17 cellular contexts compared by ENCODE assay signal in the genomic region with DNA sequence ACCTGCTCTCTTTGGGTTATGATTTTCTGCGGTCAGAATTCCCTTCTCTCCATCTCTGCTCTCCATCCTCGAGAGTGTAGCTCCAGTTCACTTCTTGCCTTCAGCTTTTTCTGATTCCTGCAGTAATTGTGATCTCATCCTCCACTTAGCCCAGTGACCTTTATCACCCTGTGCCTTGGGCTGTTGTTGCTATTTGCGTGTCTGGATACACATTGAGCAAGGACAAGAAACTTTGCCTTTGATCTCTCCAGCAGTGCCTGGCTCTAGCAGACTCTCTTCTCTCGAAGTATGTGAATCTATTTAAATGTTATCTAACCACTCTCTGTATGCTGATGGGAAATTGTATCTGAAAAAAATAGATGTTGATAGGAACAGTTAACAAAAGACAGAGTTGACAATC.
A peak's percentile ranks its signal among the peaks of the same experiment; 100 is the strongest.
DNase-seq lines count a peak whose midpoint lies in the region; ATAC-seq and TF ChIP-seq lines count a peak whose summit lies in the region.
"Had no signal": no experiment of that assay in that cellular context is flagged by ENCODE, and none has a peak within 500 bp of the region (broad histone marks: within the 10 kb centered on the region; RNA-seq: fewer than 3 reads in every experiment).

No MANE protein-coding gene starts in this region.

- H3K4me3 ChIP-seq in smooth muscle cell (no peak overlapping the region), SK-N-SH (ENCODE audit: low read depth in 2 of 2, low read length in 1 of 2) (no peak overlapping the region)
- H3K4me3 ChIP-seq: lower lobe of right lung, suprapubic skin had no signal

- H2AFZ ChIP-seq in smooth muscle cell (ENCODE audit: low read depth) (no peak overlapping the region), SK-N-SH (ENCODE audit: low read depth) (no peak overlapping the region)
- H2AFZ ChIP-seq: parathyroid adenoma had no signal

- no peaks in the 10 kb centered on the region for H4K20me1 ChIP-seq in smooth muscle cell (ENCODE audit: low read depth)
- no peaks in the 10 kb centered on the region for H4K20me1 ChIP-seq in SK-N-SH (ENCODE audit: insufficient read depth)

- H3K36me3 ChIP-seq in smooth muscle cell (ENCODE audit: low read depth), result no peaks in the 10 kb centered on the region
- no peaks in the 10 kb centered on the region for H3K36me3 ChIP-seq in SK-N-SH (replicated peaks in 1 of 2; ENCODE audit: control insufficient read depth in 1 of 2, insufficient read depth in 2 of 2, low read length in 1 of 2)
- H3K36me3 ChIP-seq: lower lobe of right lung, suprapubic skin had no signal

- intact Hi-C loops in left colon (cut with DNase I, micrococcal nuclease), result no loop called here

- no peak overlapping the region for H3K27ac Mint-ChIP-seq in activated naive CD4-positive, alpha-beta T cell treated with anti-CD3 and anti-CD28 coated beads, Interleukin-2, amount 50 U/mL, for 72 hours
- H3K27ac Mint-ChIP-seq: naive B cell had no signal

- WGBS in smooth muscle cell (ENCODE audit: low lambda C conversion rate), result 14% methylated on average over 4 of the region's 4 CpGs
- 27% methylated on average over 4 of the region's 4 CpGs for WGBS in SK-N-SH (ENCODE audit: low lambda C conversion rate)

- POLR2A ChIA-PET in SK-N-SH (lab: Yijun Ruan, JAX), result no interaction called here

- no peak for TF ChIP-seq CTCF in smooth muscle cell (IDR thresholded peaks at IDR 0.05; ENCODE audit: borderline replicate concordance, insufficient read depth, poor library complexity, severe bottlenecking)
- no peak for TF ChIP-seq CTCF in SK-N-SH (IDR thresholded peaks at IDR 0.05)

- H3K9me3 Mint-ChIP-seq in activated naive CD4-positive, alpha-beta T cell treated with anti-CD3 and anti-CD28 coated beads, Interleukin-2, amount 50 U/mL, for 72 hours, result no peaks in the 10 kb centered on the region

- H3K27me3 ChIP-seq in smooth muscle cell (ENCODE audit: low read depth), result no peaks in the 10 kb centered on the region
- peaks cover 3% of the 10 kb centered on the region; the same call in 1 of the 2 replicates for H3K27me3 ChIP-seq in SK-N-SH (ENCODE audit: insufficient read depth)

- no peak for TF ChIP-seq EP300 in SK-N-SH (IDR thresholded peaks at IDR 0.05; ENCODE audit: borderline replicate concordance in 1 of 2, low read depth in 1 of 2, low read length in 1 of 2)

- TF ChIP-seq RAD21 in SK-N-SH (IDR thresholded peaks at IDR 0.05; ENCODE audit: low read length), result no peak

- H3F3A ChIP-seq in smooth muscle cell (ENCODE audit: low read depth) (no peaks in the 10 kb centered on the region), SK-N-SH (replicated peaks; ENCODE audit: insufficient read depth) (no peaks in the 10 kb centered on the region)

- H3K4me1 ChIP-seq in smooth muscle cell (ENCODE audit: low read depth), result peaks cover 4% of the 10 kb centered on the region
- H3K4me1 ChIP-seq in SK-N-SH (ENCODE audit: control insufficient read depth in 1 of 2, insufficient read depth in 2 of 2, low read depth in 1 of 2, low read length in 1 of 2), result no peaks in the 10 kb centered on the region; a peak in 2 of 4 replicates
- H3K4me1 ChIP-seq: lower lobe of right lung, parathyroid adenoma, suprapubic skin had no signal

- no peak overlapping the region for H3K9ac ChIP-seq in smooth muscle cell (ENCODE audit: low read depth)
- no peak overlapping the region for H3K9ac ChIP-seq in SK-N-SH
- H3K9ac ChIP-seq: parathyroid adenoma had no signal

- H3K9me2 ChIP-seq in SK-N-SH, result no peaks in the 10 kb centered on the region

- DNase-seq in EL (peak; percentile 6), RPMI7951 (ENCODE audit: low read depth) (peak; percentile 49), left colon (no peak), smooth muscle cell (lab: John Stamatoyannopoulos, UW; ENCODE audit: unreplicated experiment) (no peak), RKO (ENCODE audit: low spot score) (no peak), SK-N-SH (no peak)
- DNase-seq in activated naive CD4-positive, alpha-beta T cell treated with anti-CD3 and anti-CD28 coated beads, Interleukin-2, amount 50 U/mL, for 72 hours (ENCODE audit: low spot score in 2 of 2), result no peak
- DNase-seq: activated effector memory CD4-positive, alpha-beta T cell treated with anti-CD3 and anti-CD28 coated beads, Interleukin-2, amount 50 U/mL, for 16 hours; amniotic stem cell; caudate nucleus; lower lobe of right lung; naive B cell; NCI-H1048; NCI-H524; stimulated activated CD8-positive, alpha-beta memory T cell treated with anti-CD3 and anti-CD28 coated beads, Interleukin-4, amount 100 ng/mL, for 48 hours had no signal

- H3K9me3 ChIP-seq in smooth muscle cell (replicated peaks; ENCODE audit: low read depth), result no peaks in the 10 kb centered on the region
- H3K9me3 ChIP-seq in SK-N-SH, result no peaks in the 10 kb centered on the region
- H3K9me3 ChIP-seq: lower lobe of right lung, suprapubic skin had no signal

- H3K79me2 ChIP-seq in smooth muscle cell (ENCODE audit: low read depth) (no peaks in the 10 kb centered on the region), SK-N-SH (ENCODE audit: insufficient read depth) (no peaks in the 10 kb centered on the region)
- H3K79me2 ChIP-seq: parathyroid adenoma had no signal

- peak overlapping the region; percentile 1 for H3K27ac ChIP-seq in smooth muscle cell (ENCODE audit: low read depth)
- H3K27ac ChIP-seq in SK-N-SH (ENCODE audit: low read depth in 2 of 2, low read length in 1 of 2), result no peak overlapping the region
- H3K27ac ChIP-seq: lower lobe of right lung, parathyroid adenoma, suprapubic skin had no signal

- H3K4me2 ChIP-seq in smooth muscle cell (peak overlapping the region; percentile 9), SK-N-SH (no peak overlapping the region)

- CTCF ChIA-PET in SK-N-SH (lab: Yijun Ruan, JAX), result interaction anchor here (1.0 to 1.4 kb wide), 3 partner anchors 14 to 35 kb away, joined by 3 to 4 read pairs (median 3); no protein-coding TSS in a partner anchor

- ATAC-seq in left colon, result peak; percentile 85
- no peak for ATAC-seq in activated naive CD4-positive, alpha-beta T cell treated with anti-CD3 and anti-CD28 coated beads, Interleukin-2, amount 50 U/mL, for 72 hours
- ATAC-seq: lower lobe of right lung had no signal

- no peaks in the 10 kb centered on the region for H3K36me3 Mint-ChIP-seq in activated naive CD4-positive, alpha-beta T cell treated with anti-CD3 and anti-CD28 coated beads, Interleukin-2, amount 50 U/mL, for 72 hours
- H3K36me3 Mint-ChIP-seq: naive B cell had no signal

TF ChIP-seq in SK-N-SH, 30 proteins besides CTCF, POLR2A, EP300 and RAD21:
- TF ChIP-seq, protein P1, sequence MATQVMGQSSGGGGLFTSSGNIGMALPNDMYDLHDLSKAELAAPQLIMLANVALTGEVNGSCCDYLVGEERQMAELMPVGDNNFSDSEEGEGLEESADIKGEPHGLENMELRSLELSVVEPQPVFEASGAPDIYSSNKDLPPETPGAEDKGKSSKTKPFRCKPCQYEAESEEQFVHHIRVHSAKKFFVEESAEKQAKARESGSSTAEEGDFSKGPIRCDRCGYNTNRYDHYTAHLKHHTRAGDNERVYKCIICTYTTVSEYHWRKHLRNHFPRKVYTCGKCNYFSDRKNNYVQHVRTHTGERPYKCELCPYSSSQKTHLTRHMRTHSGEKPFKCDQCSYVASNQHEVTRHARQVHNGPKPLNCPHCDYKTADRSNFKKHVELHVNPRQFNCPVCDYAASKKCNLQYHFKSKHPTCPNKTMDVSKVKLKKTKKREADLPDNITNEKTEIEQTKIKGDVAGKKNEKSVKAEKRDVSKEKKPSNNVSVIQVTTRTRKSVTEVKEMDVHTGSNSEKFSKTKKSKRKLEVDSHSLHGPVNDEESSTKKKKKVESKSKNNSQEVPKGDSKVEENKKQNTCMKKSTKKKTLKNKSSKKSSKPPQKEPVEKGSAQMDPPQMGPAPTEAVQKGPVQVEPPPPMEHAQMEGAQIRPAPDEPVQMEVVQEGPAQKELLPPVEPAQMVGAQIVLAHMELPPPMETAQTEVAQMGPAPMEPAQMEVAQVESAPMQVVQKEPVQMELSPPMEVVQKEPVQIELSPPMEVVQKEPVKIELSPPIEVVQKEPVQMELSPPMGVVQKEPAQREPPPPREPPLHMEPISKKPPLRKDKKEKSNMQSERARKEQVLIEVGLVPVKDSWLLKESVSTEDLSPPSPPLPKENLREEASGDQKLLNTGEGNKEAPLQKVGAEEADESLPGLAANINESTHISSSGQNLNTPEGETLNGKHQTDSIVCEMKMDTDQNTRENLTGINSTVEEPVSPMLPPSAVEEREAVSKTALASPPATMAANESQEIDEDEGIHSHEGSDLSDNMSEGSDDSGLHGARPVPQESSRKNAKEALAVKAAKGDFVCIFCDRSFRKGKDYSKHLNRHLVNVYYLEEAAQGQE (IDR thresholded peaks at IDR 0.05; ENCODE audit: low read depth, low read length), result no peak
- no peak for TF ChIP-seq TEAD4 (IDR thresholded peaks at IDR 0.05; ENCODE audit: borderline replicate concordance, insufficient read depth)

Comparison
In these comparisons a context has a peak if more than half of its experiments do, and no peak if none do; other contexts are left out.
1. DNase-seq: peak in EL (single experiment) and RPMI7951 (single experiment); none in left colon (0 of 2), smooth muscle cell (single experiment), RKO (single experiment), SK-N-SH (single experiment) and activated naive CD4-positive, alpha-beta T cell treated with anti-CD3 and anti-CD28 coated beads, Interleukin-2, amount 50 U/mL, for 72 hours (0 of 2).